ENCODE assay signal across 22 cellular contexts in the genomic region with DNA sequence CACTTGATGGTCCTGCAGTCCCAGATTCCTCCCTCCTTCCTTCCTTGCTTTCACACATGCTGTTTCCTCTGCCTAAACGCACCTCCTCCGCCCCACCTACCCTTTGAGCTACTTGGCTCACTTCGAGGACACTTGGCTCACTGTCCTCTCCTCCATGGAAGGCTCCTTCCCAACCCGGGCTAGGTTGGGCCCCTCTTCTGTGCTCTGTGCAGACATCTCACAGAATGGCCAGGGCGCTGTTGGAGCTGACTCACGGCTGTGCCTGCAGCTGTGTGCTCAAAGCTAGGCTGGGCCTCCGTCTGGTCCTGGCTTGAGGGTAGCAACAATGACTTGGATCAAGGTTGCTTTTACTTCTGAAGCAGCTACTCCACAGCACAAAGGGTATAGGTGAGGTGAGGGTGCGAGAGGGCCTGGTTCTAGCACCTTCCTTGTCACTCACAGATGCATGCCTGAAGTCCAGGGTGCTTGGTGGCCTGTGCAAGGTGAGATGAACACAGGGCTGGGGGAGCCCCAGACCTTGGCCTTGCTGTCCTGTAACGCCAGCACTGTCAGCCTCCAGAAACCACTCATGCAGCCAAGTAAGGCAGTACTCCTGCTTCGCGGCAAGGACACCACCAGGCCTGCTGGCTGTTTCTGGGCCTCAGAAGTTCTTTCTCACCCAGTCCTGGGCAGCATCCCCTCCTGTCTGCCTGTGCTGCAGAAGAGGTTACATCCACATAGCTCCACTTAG.
DNase-seq lines count a peak whose midpoint lies in the region; ATAC-seq and TF ChIP-seq lines count a peak whose summit lies in the region.
"Had no signal": no experiment of that assay in that cellular context is flagged by ENCODE, and none has a peak within 500 bp of the region (broad histone marks: within the 10 kb centered on the region; RNA-seq: fewer than 3 reads in every experiment).

No MANE protein-coding gene starts in this region.

- no peaks in the 10 kb centered on the region for H3K36me3 ChIP-seq in uterus
- H3K36me3 ChIP-seq: BLaER1 treated with 17β-estradiol and CSF1 and Interleukin-3, amounts not matched to agents 10 nM and 100 nM; left lung; tibial nerve had no signal

- ATAC-seq in activated T-helper 17 cell treated with anti-CD3 and anti-CD28 coated beads, Interleukin-2, amount 50 U/mL, for 72 hours (replicated peaks) = no peak
- ATAC-seq: activated naive CD8-positive, alpha-beta T cell treated with anti-CD3 and anti-CD28 coated beads, Interleukin-2, amount 50 U/mL, for 24 hours; activated T-cell treated with anti-CD3 and anti-CD28 coated beads, Interleukin-2, amount 50 U/mL, for 72 hours; GM23338; left lung; right cardiac atrium had no signal

- H3K27ac ChIP-seq in uterus = no peak overlapping the region
- H3K27ac ChIP-seq: BLaER1 treated with 17β-estradiol and CSF1 and Interleukin-3, amounts not matched to agents 10 nM and 100 nM; left lung; tibial nerve had no signal

- TF ChIP-seq CTCF in endothelial cell (IDR thresholded peaks at IDR 0.05; ENCODE audit: unreplicated experiment) (no peak), nephron (IDR thresholded peaks at IDR 0.05; ENCODE audit: unreplicated experiment in 3 of 3) (no peak), uterus (IDR thresholded peaks at IDR 0.05) (no peak)

- DNase-seq in activated effector memory CD4-positive, alpha-beta T cell treated with anti-CD3 and anti-CD28 coated beads, Interleukin-2, amount 50 U/mL, for 16 hours = peak; percentile 57
- DNase-seq in activated effector memory CD4-positive, alpha-beta T cell treated with Interleukin-2 at 50 U/mL for 16 hours = no peak
- DNase-seq in endothelial cell (ENCODE audit: low spot score) = no peak
- DNase-seq in uterus = peak; percentile 8 to 11
- no peak for DNase-seq in NCI-H2171 treated with DMSO at 0.1 percent for 48 hours (lab: John Stamatoyannopoulos, UW)
- DNase-seq in NK-92 treated with Interleukin-12 subunit alpha and Interleukin-12 subunit beta, amount 100 ng/mL, for 24 hours (lab: John Stamatoyannopoulos, UW) = no peak
- DNase-seq: activated CD4-positive, alpha-beta T cell treated with anti-CD3 and anti-CD28 coated beads, Interleukin-2, amount 50 U/mL, for 4 hours; activated naive CD8-positive, alpha-beta T cell treated with anti-CD3 and anti-CD28 coated beads, Interleukin-2, amount 50 U/mL, for 24 hours; activated T-cell treated with anti-CD3 and anti-CD28 coated beads, Interleukin-2, amount 50 U/mL, for 72 hours; erythroblast; Kasumi-1; left lung; NCI-H1092 treated with DMSO at 0.1 percent for 48 hours; right cardiac atrium; SIG-M5; stimulated activated naive CD4-positive, alpha-beta T cell had no signal

- no peaks in the 10 kb centered on the region for H3K36me3 Mint-ChIP-seq in endothelial cell (ENCODE audit: low read depth, unreplicated experiment)
- H3K36me3 Mint-ChIP-seq in nephron (ENCODE audit: low read depth) = no peaks in the 10 kb centered on the region
- H3K36me3 Mint-ChIP-seq in activated T-helper 17 cell treated with anti-CD3 and anti-CD28 coated beads, Interleukin-2, amount 50 U/mL, for 72 hours (ENCODE audit: low read depth) = no peaks in the 10 kb centered on the region

- no peak for TF ChIP-seq POLR2A in uterus (IDR thresholded peaks at IDR 0.05)

- H3K27ac Mint-ChIP-seq in endothelial cell (ENCODE audit: unreplicated experiment) (peak overlapping the region; percentile 57), nephron (peak overlapping the region in 2 of 3 experiments; percentile 7)
- H3K27ac Mint-ChIP-seq in activated T-helper 17 cell treated with anti-CD3 and anti-CD28 coated beads, Interleukin-2, amount 50 U/mL, for 72 hours = no peak overlapping the region
- H3K27ac Mint-ChIP-seq: activated naive CD8-positive, alpha-beta T cell treated with anti-CD3 and anti-CD28 coated beads, Interleukin-2, amount 50 U/mL, for 24 hours; activated T-cell treated with anti-CD3 and anti-CD28 coated beads, Interleukin-2, amount 50 U/mL, for 72 hours; dendritic cell treated with granulocyte-macrophage colony-stimulating factor and Interleukin-4, amounts not matched to agents 40 ng/mL and 50 ng/mL, for 4 days; GM23338 had no signal

- no peaks in the 10 kb centered on the region for H3K9me3 ChIP-seq in uterus
- H3K9me3 ChIP-seq: BLaER1 treated with 17β-estradiol and CSF1 and Interleukin-3, amounts not matched to agents 10 nM and 100 nM; left lung; tibial nerve had no signal

- H3K4me3 Mint-ChIP-seq in endothelial cell (ENCODE audit: unreplicated experiment) (no peak overlapping the region), nephron (no peak overlapping the region)
- H3K4me3 Mint-ChIP-seq in activated T-helper 17 cell treated with anti-CD3 and anti-CD28 coated beads, Interleukin-2, amount 50 U/mL, for 72 hours = no peak overlapping the region
- H3K4me3 Mint-ChIP-seq: activated naive CD8-positive, alpha-beta T cell treated with anti-CD3 and anti-CD28 coated beads, Interleukin-2, amount 50 U/mL, for 24 hours; activated T-cell treated with anti-CD3 and anti-CD28 coated beads, Interleukin-2, amount 50 U/mL, for 72 hours; dendritic cell treated with granulocyte-macrophage colony-stimulating factor and Interleukin-4, amounts not matched to agents 40 ng/mL and 50 ng/mL, for 4 days; GM23338 had no signal

- H3K4me1 ChIP-seq in uterus = no peaks in the 10 kb centered on the region

- no peaks in the 10 kb centered on the region for H3K27me3 ChIP-seq in uterus
- H3K27me3 ChIP-seq: BLaER1 treated with 17β-estradiol and CSF1 and Interleukin-3, amounts not matched to agents 10 nM and 100 nM; left lung; tibial nerve had no signal

- no peaks in the 10 kb centered on the region for H3K9me3 Mint-ChIP-seq in endothelial cell (ENCODE audit: unreplicated experiment)
- no peaks in the 10 kb centered on the region for H3K9me3 Mint-ChIP-seq in nephron
- no peaks in the 10 kb centered on the region for H3K9me3 Mint-ChIP-seq in activated T-helper 17 cell treated with anti-CD3 and anti-CD28 coated beads, Interleukin-2, amount 50 U/mL, for 72 hours
- H3K9me3 Mint-ChIP-seq: activated naive CD8-positive, alpha-beta T cell treated with anti-CD3 and anti-CD28 coated beads, Interleukin-2, amount 50 U/mL, for 24 hours; activated T-cell treated with anti-CD3 and anti-CD28 coated beads, Interleukin-2, amount 50 U/mL, for 72 hours; dendritic cell treated with granulocyte-macrophage colony-stimulating factor and Interleukin-4, amounts not matched to agents 40 ng/mL and 50 ng/mL, for 4 days; GM23338 had no signal

- peaks cover 10% of the 10 kb centered on the region for H3K4me1 Mint-ChIP-seq in endothelial cell (ENCODE audit: unreplicated experiment)
- H3K4me1 Mint-ChIP-seq in nephron = peaks cover 22% of the 10 kb centered on the region
- no peaks in the 10 kb centered on the region for H3K4me1 Mint-ChIP-seq in activated T-helper 17 cell treated with anti-CD3 and anti-CD28 coated beads, Interleukin-2, amount 50 U/mL, for 72 hours
- H3K4me1 Mint-ChIP-seq: activated naive CD8-positive, alpha-beta T cell treated with anti-CD3 and anti-CD28 coated beads, Interleukin-2, amount 50 U/mL, for 24 hours had no signal

- no peak overlapping the region for H3K4me3 ChIP-seq in uterus
- H3K4me3 ChIP-seq: BLaER1 treated with 17β-estradiol and CSF1 and Interleukin-3, amounts not matched to agents 10 nM and 100 nM; GM23338; left lung; tibial nerve had no signal

- intact Hi-C loops in uterus (cut with DNase I; ENCODE audit: low total_unique reads) = no loop called here

- peaks cover 9% of the 10 kb centered on the region for H3K27me3 Mint-ChIP-seq in endothelial cell (ENCODE audit: unreplicated experiment)
- peaks cover 5% of the 10 kb centered on the region for H3K27me3 Mint-ChIP-seq in nephron (ENCODE audit: low read depth)
- no peaks in the 10 kb centered on the region for H3K27me3 Mint-ChIP-seq in activated T-helper 17 cell treated with anti-CD3 and anti-CD28 coated beads, Interleukin-2, amount 50 U/mL, for 72 hours
- H3K27me3 Mint-ChIP-seq: activated naive CD8-positive, alpha-beta T cell treated with anti-CD3 and anti-CD28 coated beads, Interleukin-2, amount 50 U/mL, for 24 hours had no signal

Comparison
In these comparisons a context has a peak if more than half of its experiments do, and no peak if none do; other contexts are left out.
1. DNase-seq: peak in activated effector memory CD4-positive, alpha-beta T cell treated with anti-CD3 and anti-CD28 coated beads, Interleukin-2, amount 50 U/mL, for 16 hours (single experiment) and uterus (2 of 2); none in activated effector memory CD4-positive, alpha-beta T cell treated with Interleukin-2 at 50 U/mL for 16 hours (single experiment), endothelial cell (single experiment), NCI-H2171 treated with DMSO at 0.1 percent for 48 hours (single experiment) and NK-92 treated with Interleukin-12 subunit alpha and Interleukin-12 subunit beta, amount 100 ng/mL, for 24 hours (single experiment).